In genomic region chr1:14538335-14538734, GRCh38 we compare ENCODE assay signal across 18 cellular contexts.
DNase-seq lines count a peak whose midpoint lies in the region; ATAC-seq, FAIRE-seq and TF ChIP-seq lines count a peak whose summit lies in the region.
"Had no signal": no experiment of that assay in that cellular context is flagged by ENCODE, and none has a peak within 500 bp of the region (broad histone marks: within the 10 kb centered on the region; RNA-seq: fewer than 3 reads in every experiment).

No MANE protein-coding gene starts in this region.

- H3K9ac ChIP-seq in H9 (ENCODE audit: extremely low read depth, insufficient read length, low read length) (no peak overlapping the region), astrocyte (ENCODE audit: low read length) (no peak overlapping the region)

- H2BK120ac ChIP-seq in H9 (ENCODE audit: low read depth, low read length, poor library complexity, severe bottlenecking), result no peak overlapping the region

- no peak for ATAC-seq in Right ventricle myocardium superior (ENCODE audit: poor library complexity)
- ATAC-seq in left cardiac atrium, result no peak
- ATAC-seq: stimulated activated naive CD8-positive, alpha-beta T cell treated with anti-CD3 and anti-CD28 coated beads, Interleukin-15, Interleukin-2, amounts not matched to agents 100 U/mL and 50 U/mL, for 24 hours had no signal

- H3K4me1 Mint-ChIP-seq in H9 (peaks cover 12 to 13% of the 10 kb centered on the region in 2 experiments; a peak in 3 of 4 replicates), astrocyte (ENCODE audit: low read depth, unreplicated experiment) (no peaks in the 10 kb centered on the region)

- H3K27me3 ChIP-seq in H9 (ENCODE audit: insufficient read depth, low read length) (no peaks in the 10 kb centered on the region), astrocyte (ENCODE audit: insufficient read depth, low read length) (no peaks in the 10 kb centered on the region), esophagus muscularis mucosa (no peaks in the 10 kb centered on the region)
- H3K27me3 ChIP-seq: ascending aorta, uterus had no signal

- H3K56ac ChIP-seq in H9 (ENCODE audit: insufficient read length, low read depth, low read length), result no peak overlapping the region

- H3K79me2 ChIP-seq in H9 (ENCODE audit: insufficient read depth, low read length), result no peaks in the 10 kb centered on the region
- H3K79me2 ChIP-seq in astrocyte (ENCODE audit: insufficient read depth, low read length), result no peaks in the 10 kb centered on the region

- no peak overlapping the region for H2BK15ac ChIP-seq in H9 (ENCODE audit: low read depth, low read length)

- H3K79me1 ChIP-seq in H9 (ENCODE audit: insufficient read depth, low read depth, low read length, poor library complexity, severe bottlenecking), result no peaks in the 10 kb centered on the region

- no peak overlapping the region for H3K23ac ChIP-seq in H9 (ENCODE audit: insufficient read length, low read depth, low read length)

- H3K9me3 Mint-ChIP-seq in H9 (0 out of 5 replicates have a peak, but pooled peaks cover 0 to 4% of the 10 kb centered on the region in 2 experiments), astrocyte (ENCODE audit: unreplicated experiment) (no peaks in the 10 kb centered on the region)

- H3K36me3 ChIP-seq in astrocyte (ENCODE audit: insufficient read depth, low read length), result no peaks in the 10 kb centered on the region
- H3K36me3 ChIP-seq in esophagus muscularis mucosa, result no peaks in the 10 kb centered on the region
- H3K36me3 ChIP-seq: ascending aorta, uterus had no signal

- no peak for TF ChIP-seq POLR2A in esophagus muscularis mucosa (IDR thresholded peaks at IDR 0.05; ENCODE audit: low read depth)

- H3K4me3 Mint-ChIP-seq in H9 (no peak overlapping the region), astrocyte (ENCODE audit: unreplicated experiment) (no peak overlapping the region)

- 0 out of 2 replicates have a peak, but pooled peaks cover 3% of the 10 kb centered on the region for H3K4me1 ChIP-seq in H9 (ENCODE audit: insufficient read depth, low read length)
- H3K4me1 ChIP-seq in astrocyte (ENCODE audit: insufficient read depth, low read length), result no peaks in the 10 kb centered on the region
- peaks cover 0 to 4% (median 0%) of the 10 kb centered on the region in 4 donors for H3K4me1 ChIP-seq in esophagus muscularis mucosa
- H3K4me1 ChIP-seq: ascending aorta, uterus had no signal

- no peaks in the 10 kb centered on the region for H3K23me2 ChIP-seq in H9 (ENCODE audit: insufficient read length, low read depth, low read length, poor library complexity, severe bottlenecking)

- H3K18ac ChIP-seq in H9 (ENCODE audit: insufficient read length, low read depth, low read length), result no peak overlapping the region

- H3K9me3 ChIP-seq in H9 (ENCODE audit: control insufficient read depth, low read depth, low read length), result no peaks in the 10 kb centered on the region
- H3K9me3 ChIP-seq in astrocyte (ENCODE audit: insufficient read depth, low read depth, low read length), result no peaks in the 10 kb centered on the region
- no peaks in the 10 kb centered on the region for H3K9me3 ChIP-seq in esophagus muscularis mucosa
- H3K9me3 ChIP-seq: ascending aorta, Caco-2, uterus had no signal

- H3K27ac ChIP-seq in H9 (ENCODE audit: insufficient read length, low read depth, low read length) (no peak overlapping the region), astrocyte (ENCODE audit: low read depth, low read length) (no peak overlapping the region), esophagus muscularis mucosa (replicated peaks in 1 of 4) (no peak overlapping the region)
- H3K27ac ChIP-seq: ascending aorta, SK-N-MC, uterus had no signal

- H3K36me3 Mint-ChIP-seq in H9 (ENCODE audit: insufficient read depth in 1 of 3, low read depth in 3 of 3) (no peaks in the 10 kb centered on the region; a peak in 1 of 7 replicates), astrocyte (ENCODE audit: low read depth, unreplicated experiment) (no peaks in the 10 kb centered on the region)

- H3K27ac Mint-ChIP-seq in H9 (no peak overlapping the region), astrocyte (ENCODE audit: unreplicated experiment) (no peak overlapping the region)

- H3K4me3 ChIP-seq in astrocyte (ENCODE audit: insufficient read depth, low read depth, low read length) (no peak overlapping the region), esophagus muscularis mucosa (no peak overlapping the region)
- H3K4me3 ChIP-seq: ascending aorta, SK-N-MC, uterus had no signal

- peak; percentile 1 for DNase-seq in NCI-H1694 (lab: John Stamatoyannopoulos, UW)
- no peak for DNase-seq in NCI-H1694 treated with DMSO at 0.1 percent for 48 hours (lab: John Stamatoyannopoulos, UW)
- DNase-seq in H9, result no peak
- no peak for DNase-seq in astrocyte (ENCODE audit: low read depth)
- peak; percentile 45 for DNase-seq in iPS-NIHi7 (ENCODE audit: extremely low spot score)
- no peak for DNase-seq in esophagus muscularis mucosa (ENCODE audit: extremely low spot score)
- DNase-seq in Right ventricle myocardium superior, result no peak
- DNase-seq in left cardiac atrium, result no peak
- DNase-seq: 8988T; Caco-2; foreskin melanocyte; midbrain; NCI-H2029 treated with DMSO at 0.1 percent for 48 hours; small intestine; stimulated activated naive CD8-positive, alpha-beta T cell treated with anti-CD3 and anti-CD28 coated beads, Interleukin-15, Interleukin-2, amounts not matched to agents 100 U/mL and 50 U/mL, for 24 hours; uterus had no signal

- intact Hi-C loops in esophagus muscularis mucosa (cut with DNase I) (no loop called here), Right ventricle myocardium superior (cut with DNase I) (no loop called here), left cardiac atrium (cut with DNase I) (no loop called here)

- H4K20me1 ChIP-seq in H9 (ENCODE audit: control insufficient read depth, insufficient read depth, insufficient read length), result no peaks in the 10 kb centered on the region
- no peaks in the 10 kb centered on the region for H4K20me1 ChIP-seq in astrocyte (ENCODE audit: insufficient read depth, low read length)

- no peak overlapping the region for H3T11ph ChIP-seq in H9 (ENCODE audit: low read length)

- peaks cover 3% of the 10 kb centered on the region for H3K27me3 Mint-ChIP-seq in H9 (ENCODE audit: low read depth)
- H3K27me3 Mint-ChIP-seq in astrocyte (ENCODE audit: low read depth, unreplicated experiment), result peaks cover 9% of the 10 kb centered on the region

- WGBS in H9 (ENCODE audit: extremely low coverage, insufficient read length, low lambda C conversion rate), result no CpG with 5 or more reads among the region's 4 CpGs
- 83% methylated on average over 4 of the region's 4 CpGs for WGBS in esophagus muscularis mucosa

- no peak for FAIRE-seq in astrocyte (lab: Jason Lieb, UNC)
- FAIRE-seq: small intestine had no signal

- no peak overlapping the region for H4K5ac ChIP-seq in H9 (ENCODE audit: insufficient read length, low read depth, low read length)

- peak; percentile 64 for TF ChIP-seq CTCF in H9 (conservative IDR thresholded peaks at IDR 0.05)
- TF ChIP-seq CTCF in astrocyte (IDR thresholded peaks at IDR 0.05; ENCODE audit: insufficient read depth, low read depth, low read length), result peak; percentile 22
- TF ChIP-seq CTCF in esophagus muscularis mucosa (IDR thresholded peaks at IDR 0.05), result peak in 1 of 3 experiments; percentile 12

- no peak overlapping the region for H2BK5ac ChIP-seq in H9 (ENCODE audit: insufficient read length, low read length)

- no peak overlapping the region for H3K4me2 ChIP-seq in H9 (ENCODE audit: insufficient read depth, insufficient read length, low read length)
- no peak overlapping the region for H3K4me2 ChIP-seq in astrocyte (ENCODE audit: low read length)

- H3K14ac ChIP-seq in H9 (ENCODE audit: insufficient read depth, low read length), result no peak overlapping the region

- H2BK20ac ChIP-seq in H9 (ENCODE audit: low read depth, low read length, poor library complexity, severe bottlenecking), result no peak overlapping the region

- H2BK12ac ChIP-seq in H9 (ENCODE audit: insufficient read length, low read depth, low read length), result no peak overlapping the region

- TF ChIP-seq EP300 in esophagus muscularis mucosa (IDR thresholded peaks at IDR 0.05), result no peak

- no peak overlapping the region for H2AK5ac ChIP-seq in H9 (ENCODE audit: insufficient read length, low read length)

- H3K4ac ChIP-seq in H9 (ENCODE audit: low read depth, low read length), result no peak overlapping the region

- H2AFZ ChIP-seq in H9 (ENCODE audit: low read length) (no peak overlapping the region), astrocyte (ENCODE audit: low read depth, low read length) (no peak overlapping the region)

- no peak overlapping the region for H4K8ac ChIP-seq in H9 (replicated peaks; ENCODE audit: insufficient read length, low read depth, low read length)

- no peak overlapping the region for H4K91ac ChIP-seq in H9 (ENCODE audit: insufficient read length, low read depth, low read length)

Comparison
In these comparisons a context has a peak if more than half of its experiments do, and no peak if none do; other contexts are left out.
1. DNase-seq: peak in NCI-H1694 (single experiment) and iPS-NIHi7 (single experiment); none in NCI-H1694 treated with DMSO at 0.1 percent for 48 hours (single experiment), H9 (single experiment), astrocyte (single experiment), esophagus muscularis mucosa (single experiment), Right ventricle myocardium superior (single experiment) and left cardiac atrium (single experiment).